ENCODE assay signal across 12 cellular contexts in the genomic region with DNA sequence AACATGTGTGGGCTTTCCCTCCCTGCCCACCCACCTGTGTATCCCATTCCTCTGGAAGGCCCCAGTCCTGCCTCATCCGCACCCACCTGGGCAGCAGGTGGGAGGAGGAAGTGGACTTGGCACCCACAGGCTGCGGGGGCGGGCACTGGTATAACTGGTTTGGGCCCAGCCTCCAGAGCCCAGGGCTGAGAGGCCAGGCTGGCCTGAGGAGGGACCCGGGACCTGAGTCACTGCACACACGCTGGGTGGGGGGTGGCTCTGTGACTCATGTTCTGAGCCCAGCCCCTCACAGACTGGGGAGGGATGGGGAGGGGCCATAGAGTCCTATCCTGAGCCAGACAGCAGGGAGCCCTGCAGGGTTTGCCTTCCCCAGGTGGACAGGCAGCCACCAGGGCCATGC. TPM values are rescaled to one million over a fixed set of nuclear protein-coding genes. Genes with fewer than 3 reads are reported as not detected.
DNase-seq lines count a peak whose midpoint lies in the region; ATAC-seq, FAIRE-seq and TF ChIP-seq lines count a peak whose summit lies in the region.
"Had no signal": no experiment of that assay in that cellular context is flagged by ENCODE, and none has a peak within 500 bp of the region (broad histone marks: within the 10 kb centered on the region; RNA-seq: fewer than 3 reads in every experiment).

No MANE protein-coding gene starts in this region.

- no peak overlapping the region for H3K4me3 Mint-ChIP-seq in activated naive CD8-positive, alpha-beta T cell treated with anti-CD3 and anti-CD28 coated beads, Interleukin-2, amount 50 U/mL, for 24 hours
- no peak overlapping the region for H3K4me3 Mint-ChIP-seq in activated naive CD8-positive, alpha-beta T cell treated with anti-CD3 and anti-CD28 coated beads for 36 hours
- H3K4me3 Mint-ChIP-seq in activated T-helper 17 cell treated with anti-CD3 and anti-CD28 coated beads, Interleukin-2, amount 50 U/mL, for 72 hours: no peak overlapping the region
- H3K4me3 Mint-ChIP-seq: activated naive CD8-positive, alpha-beta T cell treated with anti-CD3 and anti-CD28 coated beads, Interleukin-2, amount 10 ng/mL, durations not matched to agents 7 days and 5 days; CD8-positive, alpha-beta T cell; nephron had no signal

- peaks cover 8% of the 10 kb centered on the region for H3K4me1 Mint-ChIP-seq in activated naive CD8-positive, alpha-beta T cell treated with anti-CD3 and anti-CD28 coated beads, Interleukin-2, amount 50 U/mL, for 24 hours
- peaks cover 14% of the 10 kb centered on the region for H3K4me1 Mint-ChIP-seq in activated naive CD8-positive, alpha-beta T cell treated with anti-CD3 and anti-CD28 coated beads for 36 hours
- H3K4me1 Mint-ChIP-seq in activated T-helper 17 cell treated with anti-CD3 and anti-CD28 coated beads, Interleukin-2, amount 50 U/mL, for 72 hours: no peaks in the 10 kb centered on the region
- H3K4me1 Mint-ChIP-seq: nephron had no signal

- no peaks in the 10 kb centered on the region for H3K79me2 ChIP-seq in keratinocyte (ENCODE audit: control insufficient read depth, insufficient read depth, low read length)

- H2AFZ ChIP-seq in keratinocyte (ENCODE audit: control insufficient read depth, low read length): no peak overlapping the region

- H4K20me1 ChIP-seq in keratinocyte (ENCODE audit: control insufficient read depth, extremely low read depth, insufficient read depth, low read length): no peaks in the 10 kb centered on the region

- H3K4me3 ChIP-seq in keratinocyte (ENCODE audit: control insufficient read depth in 2 of 3, extremely low read depth in 1 of 3, insufficient read depth in 2 of 3, low read depth in 1 of 3, low read length in 3 of 3) (no peak overlapping the region), urinary bladder (ENCODE audit: low read depth, low read length) (no peak overlapping the region)

- peak; percentile 43 for ATAC-seq in activated naive CD8-positive, alpha-beta T cell treated with anti-CD3 and anti-CD28 coated beads, Interleukin-2, amount 50 U/mL, for 24 hours
- peak; percentile 44 for ATAC-seq in activated T-helper 17 cell treated with anti-CD3 and anti-CD28 coated beads, Interleukin-2, amount 50 U/mL, for 72 hours (replicated peaks)
- no peak for ATAC-seq in HG03378 (IDR thresholded peaks at IDR 0.05; ENCODE audit: unreplicated experiment)

- H3K9ac ChIP-seq in keratinocyte (ENCODE audit: control insufficient read depth, extremely low read depth, insufficient read depth, low read length): peak overlapping the region; percentile 63

- TF ChIP-seq CTCF in keratinocyte (optimal IDR thresholded peaks at IDR 0.05 in 1 of 3, IDR thresholded peaks at IDR 0.05 in 1 of 3, conservative IDR thresholded peaks at IDR 0.05 in 1 of 3; ENCODE audit: extremely low read depth in 1 of 3, insufficient read depth in 2 of 3, low read length in 3 of 3): no peak

- H3K27ac ChIP-seq in keratinocyte (ENCODE audit: control insufficient read depth, insufficient read depth, low read length) (peak overlapping the region; percentile 54), urinary bladder (ENCODE audit: low read depth) (peak overlapping the region; percentile 85)

- no peaks in the 10 kb centered on the region for H3K27me3 Mint-ChIP-seq in activated naive CD8-positive, alpha-beta T cell treated with anti-CD3 and anti-CD28 coated beads, Interleukin-2, amount 50 U/mL, for 24 hours
- H3K27me3 Mint-ChIP-seq in activated naive CD8-positive, alpha-beta T cell treated with anti-CD3 and anti-CD28 coated beads for 36 hours: no peaks in the 10 kb centered on the region
- no peaks in the 10 kb centered on the region for H3K27me3 Mint-ChIP-seq in activated T-helper 17 cell treated with anti-CD3 and anti-CD28 coated beads, Interleukin-2, amount 50 U/mL, for 72 hours
- H3K27me3 Mint-ChIP-seq: activated naive CD8-positive, alpha-beta T cell treated with anti-CD3 and anti-CD28 coated beads, Interleukin-2, amount 10 ng/mL, durations not matched to agents 7 days and 5 days had no signal

- no peaks in the 10 kb centered on the region for H3K36me3 Mint-ChIP-seq in activated naive CD8-positive, alpha-beta T cell treated with anti-CD3 and anti-CD28 coated beads, Interleukin-2, amount 50 U/mL, for 24 hours (ENCODE audit: low read depth)
- H3K36me3 Mint-ChIP-seq in activated naive CD8-positive, alpha-beta T cell treated with anti-CD3 and anti-CD28 coated beads for 36 hours: no peaks in the 10 kb centered on the region
- H3K36me3 Mint-ChIP-seq in activated T-helper 17 cell treated with anti-CD3 and anti-CD28 coated beads, Interleukin-2, amount 50 U/mL, for 72 hours (ENCODE audit: low read depth): no peaks in the 10 kb centered on the region
- H3K36me3 Mint-ChIP-seq: activated naive CD8-positive, alpha-beta T cell treated with anti-CD3 and anti-CD28 coated beads, Interleukin-2, amount 10 ng/mL, durations not matched to agents 7 days and 5 days; CD8-positive, alpha-beta T cell had no signal

- H3K4me1 ChIP-seq in keratinocyte (ENCODE audit: control insufficient read depth, extremely low read depth, insufficient read depth, low read length): peaks cover 29% of the 10 kb centered on the region
- H3K4me1 ChIP-seq in urinary bladder (ENCODE audit: insufficient read depth): no peaks in the 10 kb centered on the region

- H3K27me3 ChIP-seq in keratinocyte (ENCODE audit: control insufficient read depth, extremely low read depth, insufficient read depth, low read length): no peaks in the 10 kb centered on the region

- 76% methylated on average over 5 of the region's 5 CpGs for WGBS in urinary bladder

- H3K9me3 ChIP-seq in keratinocyte (ENCODE audit: control insufficient read depth, low read depth, low read length): no peaks in the 10 kb centered on the region

- H3K4me2 ChIP-seq in keratinocyte (ENCODE audit: control insufficient read depth, extremely low read depth, insufficient read depth, low read depth, low read length): peak overlapping the region; percentile 64

- no peaks in the 10 kb centered on the region for H3K9me1 ChIP-seq in keratinocyte (ENCODE audit: control insufficient read depth, extremely low read depth, insufficient read depth, low read length)

- H3K36me3 ChIP-seq in keratinocyte (ENCODE audit: control insufficient read depth in 2 of 2, extremely low read depth in 1 of 2, insufficient read depth in 2 of 2, low read length in 2 of 2) (no peaks in the 10 kb centered on the region), urinary bladder (ENCODE audit: insufficient read depth) (no peaks in the 10 kb centered on the region)

- DNase-seq in activated naive CD8-positive, alpha-beta T cell treated with anti-CD3 and anti-CD28 coated beads, Interleukin-2, amount 50 U/mL, for 24 hours: no peak
- no peak for DNase-seq in activated naive CD8-positive, alpha-beta T cell treated with anti-CD3 and anti-CD28 coated beads for 36 hours
- peak; percentile 84 for DNase-seq in keratinocyte (ENCODE audit: low read depth, low spot score)
- DNase-seq in activated CD4-positive, alpha-beta T cell treated with anti-CD3 and anti-CD28 coated beads for 1 hour: no peak
- no peak for DNase-seq in HuH-7 (ENCODE audit: low spot score)
- DNase-seq: activated naive CD8-positive, alpha-beta T cell treated with anti-CD3 and anti-CD28 coated beads, Interleukin-2, amount 10 ng/mL, durations not matched to agents 7 days and 5 days; CD8-positive, alpha-beta T cell; stimulated activated naive CD4-positive, alpha-beta T cell treated with Interleukin-2 at 50 U/mL for 16 hours had no signal

- FAIRE-seq in keratinocyte (lab: Jason Lieb, UNC): peak; percentile 52

- no peaks in the 10 kb centered on the region for H3K9me3 Mint-ChIP-seq in activated naive CD8-positive, alpha-beta T cell treated with anti-CD3 and anti-CD28 coated beads, Interleukin-2, amount 50 U/mL, for 24 hours
- H3K9me3 Mint-ChIP-seq in activated naive CD8-positive, alpha-beta T cell treated with anti-CD3 and anti-CD28 coated beads for 36 hours: no peaks in the 10 kb centered on the region
- H3K9me3 Mint-ChIP-seq in activated T-helper 17 cell treated with anti-CD3 and anti-CD28 coated beads, Interleukin-2, amount 50 U/mL, for 72 hours: no peaks in the 10 kb centered on the region
- H3K9me3 Mint-ChIP-seq: activated naive CD8-positive, alpha-beta T cell treated with anti-CD3 and anti-CD28 coated beads, Interleukin-2, amount 10 ng/mL, durations not matched to agents 7 days and 5 days; CD8-positive, alpha-beta T cell; nephron had no signal

- dilution Hi-C loops in keratinocyte (cut with MboI; ENCODE audit: extremely low pct_ligation_motif_present, low sequenced_read_pairs): no loop called here

- H3K27ac Mint-ChIP-seq in activated naive CD8-positive, alpha-beta T cell treated with anti-CD3 and anti-CD28 coated beads, Interleukin-2, amount 50 U/mL, for 24 hours: no peak overlapping the region
- H3K27ac Mint-ChIP-seq in activated naive CD8-positive, alpha-beta T cell treated with anti-CD3 and anti-CD28 coated beads for 36 hours: no peak overlapping the region
- H3K27ac Mint-ChIP-seq in activated T-helper 17 cell treated with anti-CD3 and anti-CD28 coated beads, Interleukin-2, amount 50 U/mL, for 72 hours: no peak overlapping the region
- H3K27ac Mint-ChIP-seq: activated naive CD8-positive, alpha-beta T cell treated with anti-CD3 and anti-CD28 coated beads, Interleukin-2, amount 10 ng/mL, durations not matched to agents 7 days and 5 days; CD8-positive, alpha-beta T cell; nephron had no signal

RNA-seq across cellular contexts. Expression of gene PHLDA2, which starts 16.7 kb away (rescaled TPM):
- total RNA-seq in activated naive CD8-positive, alpha-beta T cell treated with anti-CD3 and anti-CD28 coated beads for 36 hours: 1 to 10 TPM; 1.3 to 2.5 TPM
- total RNA-seq in activated T-helper 17 cell treated with anti-CD3 and anti-CD28 coated beads, Interleukin-2, amount 50 U/mL, for 72 hours: 1 to 10 TPM; 5.6 to 9.1 TPM
- polyA plus RNA-seq in keratinocyte: 24.3 to 36.0 TPM (median 27.3 TPM) in 3 replicates
- polyA plus RNA-seq in keratinocyte (2011; ENCODE audit: low read depth): 52.2 TPM
- 35.3 and 141 TPM in 2 replicates for polyA plus RNA-seq in keratinocyte (2011; cell fraction: cytosol; rRNA removed)
- polyA plus RNA-seq in keratinocyte (2011; cell fraction: nucleus; rRNA removed): 15.6 and 36.1 TPM in 2 replicates
- polyA plus RNA-seq in keratinocyte (2012; ENCODE audit: low replicate concordance): 80.5 and 153 TPM in 2 replicates
- polyA minus RNA-seq in keratinocyte: 2.6 to 28.4 TPM (median 4.5 TPM) in 3 replicates
- 91.1 TPM for polyA minus RNA-seq in keratinocyte (2011; cell fraction: cytosol; rRNA and poly(A)+ RNA removed)
- polyA minus RNA-seq in keratinocyte (2011; cell fraction: nucleus; rRNA and poly(A)+ RNA removed): 12.3 and 12.4 TPM in 2 replicates
- total RNA-seq in urinary bladder: 1.1 TPM
- polyA plus RNA-seq in urinary bladder: 18.9 TPM

RNA-seq across cellular contexts. Expression of gene CDKN1C, which starts 26.9 kb away (rescaled TPM):
- total RNA-seq in activated naive CD8-positive, alpha-beta T cell treated with anti-CD3 and anti-CD28 coated beads for 36 hours: 1 to 10 TPM in 1 of 2 experiments, under 1 TPM in 1; 0.85 to 1.0 TPM
- total RNA-seq in activated T-helper 17 cell treated with anti-CD3 and anti-CD28 coated beads, Interleukin-2, amount 50 U/mL, for 72 hours: 10 to 100 TPM in 1 of 2 donors, under 1 TPM in 1; 0.58 to 34.8 TPM
- polyA plus RNA-seq in keratinocyte (0.06 to 0.49 TPM (median 0.37 TPM) in 3 replicates), urinary bladder (118 TPM)
- polyA plus RNA-seq in keratinocyte (2011; ENCODE audit: low read depth): 9.8 TPM
- 0.21 and 0.24 TPM in 2 replicates for polyA plus RNA-seq in keratinocyte (2011; cell fraction: cytosol; rRNA removed)
- polyA plus RNA-seq in keratinocyte (2011; cell fraction: nucleus; rRNA removed): 0.23 and 0.27 TPM in 2 replicates
- polyA plus RNA-seq in keratinocyte (2012; ENCODE audit: low replicate concordance): 0.26 and 7.1 TPM in 2 replicates
- polyA minus RNA-seq in keratinocyte: not detected in 3 replicates
- polyA minus RNA-seq in keratinocyte (2011; cell fraction: cytosol; rRNA and poly(A)+ RNA removed): 2.9 TPM
- polyA minus RNA-seq in keratinocyte (2011; cell fraction: nucleus; rRNA and poly(A)+ RNA removed): 0.31 and 0.84 TPM in 2 replicates
- total RNA-seq in urinary bladder: 78.6 TPM
